ENCODE assay signal across 1 cellular context in genomic region chr6:11270030-11271027, GRCh38.
TF ChIP-seq lines count a peak whose summit lies in the region.

No MANE protein-coding gene starts in this region.

TF ChIP-seq in HepG2, 621 proteins besides CTCF, POLR2A, EP300 and RAD21 (continued from another document and continues in another):
- peak; percentile 83; the same call in 1 of the 2 replicates for TF ChIP-seq GATA4 (IDR thresholded peaks at IDR 0.05; ENCODE audit: borderline replicate concordance, low read depth)
- TF ChIP-seq ZNF441 (CRISPR knock-in tag; IDR thresholded peaks at IDR 0.05; ENCODE audit: borderline replicate concordance): 0 out of 2 replicates have a peak, but pooled peaks have one; percentile 24
- TF ChIP-seq NR2F2 (IDR thresholded peaks at IDR 0.05; ENCODE audit: borderline replicate concordance, low read depth): 0 out of 2 replicates have a peak, but pooled peaks have one; percentile 22
- no peak for TF ChIP-seq DNMT1 (CRISPR knock-in tag; IDR thresholded peaks at IDR 0.05)
- TF ChIP-seq HNF4G (IDR thresholded peaks at IDR 0.05; ENCODE audit: borderline replicate concordance, low read depth, low read length): no peak
- no peak for TF ChIP-seq HNF4G (CRISPR knock-in tag; IDR thresholded peaks at IDR 0.05; ENCODE audit: borderline replicate concordance, low read depth)
- no peak for TF ChIP-seq MZF1 (CRISPR knock-in tag; IDR thresholded peaks at IDR 0.05; ENCODE audit: borderline replicate concordance)
- no peak for TF ChIP-seq SCMH1 (CRISPR knock-in tag; IDR thresholded peaks at IDR 0.05; ENCODE audit: borderline replicate concordance)
- TF ChIP-seq MXD1 (CRISPR knock-in tag; IDR thresholded peaks at IDR 0.05): no peak
- no peak for TF ChIP-seq CBFB (CRISPR knock-in tag; IDR thresholded peaks at IDR 0.05)
- no peak for TF ChIP-seq ZNF720 (CRISPR knock-in tag; IDR thresholded peaks at IDR 0.05)
- no peak for TF ChIP-seq FOXP4 (CRISPR knock-in tag; IDR thresholded peaks at IDR 0.05)
- 0 out of 2 replicates have a peak, but pooled peaks have one; percentile 11 for TF ChIP-seq RFX1 (IDR thresholded peaks at IDR 0.05)
- no peak for TF ChIP-seq MIXL1 (CRISPR knock-in tag; IDR thresholded peaks at IDR 0.05)
- TF ChIP-seq ZBTB21 (CRISPR knock-in tag; IDR thresholded peaks at IDR 0.05): peak; percentile 74; the same call in 1 of the 2 replicates
- TF ChIP-seq ZMAT3 (CRISPR knock-in tag; conservative IDR thresholded peaks at IDR 0.05): no peak
- peak; percentile 55 for TF ChIP-seq SAP130 (CRISPR knock-in tag; IDR thresholded peaks at IDR 0.05; ENCODE audit: low read depth)
- TF ChIP-seq ZNF605 (CRISPR knock-in tag; IDR thresholded peaks at IDR 0.05): no peak
- no peak for TF ChIP-seq ZNF639 (CRISPR knock-in tag; conservative IDR thresholded peaks at IDR 0.05)
- TF ChIP-seq ZNF501 (CRISPR knock-in tag; IDR thresholded peaks at IDR 0.05): 0 out of 2 replicates have a peak, but pooled peaks have one; percentile 68
- no peak for TF ChIP-seq ZBTB49 (CRISPR knock-in tag; IDR thresholded peaks at IDR 0.05; ENCODE audit: borderline replicate concordance)
- peak; percentile 4; the same call in 1 of the 2 replicates for TF ChIP-seq SMC3 (IDR thresholded peaks at IDR 0.05; ENCODE audit: low read length)
- no peak for TF ChIP-seq ZNF383 (CRISPR knock-in tag; IDR thresholded peaks at IDR 0.05; ENCODE audit: borderline replicate concordance)
- no peak for TF ChIP-seq IRF2 (CRISPR knock-in tag; IDR thresholded peaks at IDR 0.05)
- TF ChIP-seq ZIK1 (CRISPR knock-in tag; IDR thresholded peaks at IDR 0.05; ENCODE audit: borderline replicate concordance, low read depth): no peak
- TF ChIP-seq AHR (CRISPR knock-in tag; IDR thresholded peaks at IDR 0.05): no peak
- no peak for TF ChIP-seq ZNF740 (CRISPR knock-in tag; IDR thresholded peaks at IDR 0.05)
- no peak for TF ChIP-seq IRF1 (CRISPR knock-in tag; IDR thresholded peaks at IDR 0.05; ENCODE audit: low read depth)
- TF ChIP-seq MTA3 (CRISPR knock-in tag; IDR thresholded peaks at IDR 0.05): no peak
- TF ChIP-seq SKI (IDR thresholded peaks at IDR 0.05; ENCODE audit: partially characterized antibody): peak; percentile 41
- TF ChIP-seq HOXA7 (CRISPR knock-in tag; IDR thresholded peaks at IDR 0.05): no peak
- peak; percentile 77; the same call in 1 of the 2 replicates for TF ChIP-seq MEF2D (CRISPR knock-in tag; IDR thresholded peaks at IDR 0.05)
- peak; percentile 55; the same call in 1 of the 2 replicates for TF ChIP-seq ETV5 (CRISPR knock-in tag; IDR thresholded peaks at IDR 0.05; ENCODE audit: borderline replicate concordance)
- TF ChIP-seq BCL6 (CRISPR knock-in tag; IDR thresholded peaks at IDR 0.05): peak; percentile 99
- TF ChIP-seq MLLT10 (CRISPR knock-in tag; IDR thresholded peaks at IDR 0.05): no peak
- TF ChIP-seq ZNF432 (CRISPR knock-in tag; IDR thresholded peaks at IDR 0.05; ENCODE audit: borderline replicate concordance): no peak
- no peak for TF ChIP-seq SNAPC2 (CRISPR knock-in tag; IDR thresholded peaks at IDR 0.05)
- TF ChIP-seq REST (IDR thresholded peaks at IDR 0.05; ENCODE audit: borderline replicate concordance in 1 of 2, low read depth in 1 of 2, low read length in 2 of 2): no peak
- TF ChIP-seq HMGXB3 (CRISPR knock-in tag; IDR thresholded peaks at IDR 0.05; ENCODE audit: borderline replicate concordance): no peak
- peak; percentile 83 for TF ChIP-seq RARA (CRISPR knock-in tag; IDR thresholded peaks at IDR 0.05)
- no peak for TF ChIP-seq HHEX (CRISPR knock-in tag; IDR thresholded peaks at IDR 0.05)
- no peak for TF ChIP-seq ATF3 (CRISPR knock-in tag; IDR thresholded peaks at IDR 0.05)
- TF ChIP-seq ZNF121 (CRISPR knock-in tag; IDR thresholded peaks at IDR 0.05): no peak
- TF ChIP-seq PPARG (CRISPR knock-in tag; conservative IDR thresholded peaks at IDR 0.05): peak; percentile 88
- TF ChIP-seq ZNF292 (CRISPR knock-in tag; IDR thresholded peaks at IDR 0.05; ENCODE audit: borderline replicate concordance, low read depth): peak; percentile 55; the same call in 1 of the 2 replicates
- no peak for TF ChIP-seq ZBTB7A (CRISPR knock-in tag; IDR thresholded peaks at IDR 0.05)
- TF ChIP-seq FOXK2 (IDR thresholded peaks at IDR 0.05): peak; percentile 38; the same call in 1 of the 2 replicates
- TF ChIP-seq TEAD2 (CRISPR knock-in tag; IDR thresholded peaks at IDR 0.05): no peak
- no peak for TF ChIP-seq RNF2 (conservative IDR thresholded peaks at IDR 0.05; ENCODE audit: low read depth)
- no peak for TF ChIP-seq ZFP82 (CRISPR knock-in tag; IDR thresholded peaks at IDR 0.05; ENCODE audit: borderline replicate concordance)
- peak; percentile 84 for TF ChIP-seq HNF1B (CRISPR knock-in tag; IDR thresholded peaks at IDR 0.05)
- TF ChIP-seq CEBPG (CRISPR knock-in tag; IDR thresholded peaks at IDR 0.05): 0 out of 2 replicates have a peak, but pooled peaks have one; percentile 32
- no peak for TF ChIP-seq RFX5 (IDR thresholded peaks at IDR 0.05; ENCODE audit: low read depth, low read length)
- no peak for TF ChIP-seq SRSF1 (optimal IDR thresholded peaks at IDR 0.05; ENCODE audit: low read depth, low read length)
